ENCODE assay signal across 8 cellular contexts in genomic region chr14:65824285-65824977, GRCh38.
DNase-seq lines count a peak whose midpoint lies in the region; ATAC-seq and TF ChIP-seq lines count a peak whose summit lies in the region.

No MANE protein-coding gene starts in this region.

- WGBS in psoas muscle, 3 donors: 24 to 32% (median 27%) methylated on average over 4 of the region's 4 CpGs

- no peak overlapping the region for H3K4me3 ChIP-seq in BE2C (ENCODE audit: low read depth, low read length)
- no peak overlapping the region for H3K4me3 ChIP-seq in psoas muscle

- H3K36me3 ChIP-seq in BE2C: no peaks in the 10 kb centered on the region
- H3K36me3 ChIP-seq in psoas muscle (ENCODE audit: insufficient read depth in 1 of 2, low read depth in 1 of 2): no peaks in the 10 kb centered on the region

- H3K27ac ChIP-seq in psoas muscle: no peak overlapping the region

- H3K27me3 ChIP-seq in BE2C (peaks cover 26% of the 10 kb centered on the region), psoas muscle (ENCODE audit: insufficient read depth in 3 of 3, low read length in 2 of 3) (no peaks in the 10 kb centered on the region)

- intact Hi-C loops in psoas muscle (cut with DNase I): loop anchor here (5.0 kb wide), 4 partner anchors 412 to 837 kb away; partner anchors contain the start of genes FNTB (in 1 of the 2) and FUT8 (in 1 of the 2)

- H3K4me1 ChIP-seq in BE2C: no peaks in the 10 kb centered on the region
- no peaks in the 10 kb centered on the region for H3K4me1 ChIP-seq in psoas muscle

- TF ChIP-seq CTCF in BE2C (IDR thresholded peaks at IDR 0.05; ENCODE audit: low read depth, low read length) (peak; percentile 97), psoas muscle (IDR thresholded peaks at IDR 0.05) (peak; percentile 87)

- peak; percentile 52 for DNase-seq in BE2C
- peak; percentile 82 to 83 for DNase-seq in Kasumi-1 (lab: John Stamatoyannopoulos, UW)
- peak; percentile 58 for DNase-seq in RPMI8226
- DNase-seq in activated gamma-delta T cell treated with anti-CD3 and anti-CD28 coated beads, Interleukin-2, amount 50 U/mL, for 16 hours (ENCODE audit: low read depth): peak; percentile 51
- DNase-seq in germinal center (ENCODE audit: low spot score): peak; percentile 71
- DNase-seq in psoas muscle: no peak
- DNase-seq in middle frontal gyrus (ENCODE audit: extremely low spot score, low spot score): no peak

- H3K9me3 ChIP-seq in BE2C (no peaks in the 10 kb centered on the region), psoas muscle (no peaks in the 10 kb centered on the region)

- peak; percentile 54 for ATAC-seq in GM19023 (IDR thresholded peaks at IDR 0.05; ENCODE audit: unreplicated experiment)
- ATAC-seq in psoas muscle: peak; percentile 82 to 87 (median 86)

Comparison
In these comparisons a context has a peak if more than half of its experiments do, and no peak if none do; other contexts are left out.
1. DNase-seq: peak in BE2C (single experiment), Kasumi-1 (2 of 2), RPMI8226 (single experiment), activated gamma-delta T cell treated with anti-CD3 and anti-CD28 coated beads, Interleukin-2, amount 50 U/mL, for 16 hours (single experiment) and germinal center (single experiment); none in psoas muscle (0 of 2) and middle frontal gyrus (single experiment).